ENCODE assay signal across 8 cellular contexts in genomic region chr3:25594007-25594502, GRCh38.
DNase-seq lines count a peak whose midpoint lies in the region; ATAC-seq, FAIRE-seq and TF ChIP-seq lines count a peak whose summit lies in the region.

No MANE protein-coding gene starts in this region.

- H3K4me3 ChIP-seq in right lobe of liver: no peak overlapping the region

- no peaks in the 10 kb centered on the region for H3K9me3 ChIP-seq in right lobe of liver

- peak; percentile 81 for TF ChIP-seq CTCF in 22Rv1 (IDR thresholded peaks at IDR 0.05)
- peak; percentile 96 for TF ChIP-seq CTCF in chondrocyte (IDR thresholded peaks at IDR 0.05)
- TF ChIP-seq CTCF in right lobe of liver (IDR thresholded peaks at IDR 0.05): peak; percentile 70 to 84 (median 76)

- H3K36me3 Mint-ChIP-seq in chondrocyte (ENCODE audit: low read depth): peaks cover 5% of the 10 kb centered on the region
- H3K36me3 Mint-ChIP-seq in activated T-helper 1 cell treated with anti-CD3 and anti-CD28 coated beads, Interleukin-12 subunit alpha, Interleukin-12 subunit beta, Interleukin-2, Interleukin-4 antibody, amounts not matched to agents 30 ng/mL and 10 ng/mL and 1 ng/mL, durations not matched to agents 14 hours and 24 hours and 36 hours (ENCODE audit: low read depth): peaks cover 13% of the 10 kb centered on the region

- peak overlapping the region; percentile 42 for H3K27ac Mint-ChIP-seq in chondrocyte (ENCODE audit: unreplicated experiment)
- H3K27ac Mint-ChIP-seq in activated T-helper 1 cell treated with anti-CD3 and anti-CD28 coated beads, Interleukin-12 subunit alpha, Interleukin-12 subunit beta, Interleukin-2, Interleukin-4 antibody, amounts not matched to agents 30 ng/mL and 10 ng/mL and 1 ng/mL, durations not matched to agents 14 hours and 24 hours and 36 hours: no peak overlapping the region

- peaks cover 0 to 12% (median 3%) of the 10 kb centered on the region in 4 donors for H3K36me3 ChIP-seq in right lobe of liver

- intact Hi-C loops in right lobe of liver (cut with DNase I): no loop called here
- intact Hi-C loops in activated T-helper 1 cell treated with anti-CD3 and anti-CD28 coated beads, Interleukin-12 subunit alpha, Interleukin-12 subunit beta, Interleukin-2, Interleukin-4 antibody, amounts not matched to agents 30 ng/mL and 10 ng/mL and 1 ng/mL, durations not matched to agents 14 hours and 24 hours and 36 hours (cut with micrococcal nuclease): loop anchor here (2.0 to 10.0 kb wide), 3 partner anchors 149 to 912 kb away; no protein-coding TSS in a partner anchor

- H3K4me3 Mint-ChIP-seq in chondrocyte (ENCODE audit: unreplicated experiment): no peak overlapping the region
- no peak overlapping the region for H3K4me3 Mint-ChIP-seq in activated T-helper 1 cell treated with anti-CD3 and anti-CD28 coated beads, Interleukin-12 subunit alpha, Interleukin-12 subunit beta, Interleukin-2, Interleukin-4 antibody, amounts not matched to agents 30 ng/mL and 10 ng/mL and 1 ng/mL, durations not matched to agents 14 hours and 24 hours and 36 hours

- peak; percentile 22 for DNase-seq in NCI-H774 (lab: John Stamatoyannopoulos, UW)
- DNase-seq in chondrocyte (ENCODE audit: low spot score): no peak
- DNase-seq in right lobe of liver: no peak
- DNase-seq in activated T-helper 1 cell treated with anti-CD3 and anti-CD28 coated beads, Interleukin-12 subunit alpha, Interleukin-12 subunit beta, Interleukin-2, Interleukin-4 antibody, amounts not matched to agents 30 ng/mL and 10 ng/mL and 1 ng/mL, durations not matched to agents 14 hours and 24 hours and 36 hours (ENCODE audit: low spot score): no peak

- peak; percentile 61 for ATAC-seq in HG02642 (IDR thresholded peaks at IDR 0.05; ENCODE audit: poor library complexity, unreplicated experiment)
- ATAC-seq in right lobe of liver: peak; percentile 64 to 69 (median 68)
- ATAC-seq in GM18517 (IDR thresholded peaks at IDR 0.05; ENCODE audit: unreplicated experiment): no peak

- TF ChIP-seq POLR2A in right lobe of liver (IDR thresholded peaks at IDR 0.05): no peak

- H3K9me3 Mint-ChIP-seq in chondrocyte (ENCODE audit: low read depth): no peaks in the 10 kb centered on the region
- no peaks in the 10 kb centered on the region for H3K9me3 Mint-ChIP-seq in activated T-helper 1 cell treated with anti-CD3 and anti-CD28 coated beads, Interleukin-12 subunit alpha, Interleukin-12 subunit beta, Interleukin-2, Interleukin-4 antibody, amounts not matched to agents 30 ng/mL and 10 ng/mL and 1 ng/mL, durations not matched to agents 14 hours and 24 hours and 36 hours

- H3K27me3 ChIP-seq in right lobe of liver: no peaks in the 10 kb centered on the region

- peaks cover 0 to 18% (median 7%) of the 10 kb centered on the region in 4 donors for H3K4me1 ChIP-seq in right lobe of liver

- peaks cover 40% of the 10 kb centered on the region for H3K4me1 Mint-ChIP-seq in chondrocyte (ENCODE audit: low read depth)
- no peaks in the 10 kb centered on the region for H3K4me1 Mint-ChIP-seq in activated T-helper 1 cell treated with anti-CD3 and anti-CD28 coated beads, Interleukin-12 subunit alpha, Interleukin-12 subunit beta, Interleukin-2, Interleukin-4 antibody, amounts not matched to agents 30 ng/mL and 10 ng/mL and 1 ng/mL, durations not matched to agents 14 hours and 24 hours and 36 hours (ENCODE audit: low read depth)

- WGBS in right lobe of liver (ENCODE audit: insufficient coverage, low coverage, low lambda C conversion rate, missing lambda C conversion rate): 0% methylated on average over 1 of the region's 1 CpG

- no peaks in the 10 kb centered on the region for H3K27me3 Mint-ChIP-seq in chondrocyte (ENCODE audit: low read depth)
- H3K27me3 Mint-ChIP-seq in activated T-helper 1 cell treated with anti-CD3 and anti-CD28 coated beads, Interleukin-12 subunit alpha, Interleukin-12 subunit beta, Interleukin-2, Interleukin-4 antibody, amounts not matched to agents 30 ng/mL and 10 ng/mL and 1 ng/mL, durations not matched to agents 14 hours and 24 hours and 36 hours (ENCODE audit: insufficient read depth): no peaks in the 10 kb centered on the region

- FAIRE-seq in G401.6 (lab: Jason Lieb, UNC): peak; percentile 84

- H3K27ac ChIP-seq in 22Rv1 (no peak overlapping the region), right lobe of liver (no peak overlapping the region)
